ENCODE assay signal across 1 cellular context in the genomic region with DNA sequence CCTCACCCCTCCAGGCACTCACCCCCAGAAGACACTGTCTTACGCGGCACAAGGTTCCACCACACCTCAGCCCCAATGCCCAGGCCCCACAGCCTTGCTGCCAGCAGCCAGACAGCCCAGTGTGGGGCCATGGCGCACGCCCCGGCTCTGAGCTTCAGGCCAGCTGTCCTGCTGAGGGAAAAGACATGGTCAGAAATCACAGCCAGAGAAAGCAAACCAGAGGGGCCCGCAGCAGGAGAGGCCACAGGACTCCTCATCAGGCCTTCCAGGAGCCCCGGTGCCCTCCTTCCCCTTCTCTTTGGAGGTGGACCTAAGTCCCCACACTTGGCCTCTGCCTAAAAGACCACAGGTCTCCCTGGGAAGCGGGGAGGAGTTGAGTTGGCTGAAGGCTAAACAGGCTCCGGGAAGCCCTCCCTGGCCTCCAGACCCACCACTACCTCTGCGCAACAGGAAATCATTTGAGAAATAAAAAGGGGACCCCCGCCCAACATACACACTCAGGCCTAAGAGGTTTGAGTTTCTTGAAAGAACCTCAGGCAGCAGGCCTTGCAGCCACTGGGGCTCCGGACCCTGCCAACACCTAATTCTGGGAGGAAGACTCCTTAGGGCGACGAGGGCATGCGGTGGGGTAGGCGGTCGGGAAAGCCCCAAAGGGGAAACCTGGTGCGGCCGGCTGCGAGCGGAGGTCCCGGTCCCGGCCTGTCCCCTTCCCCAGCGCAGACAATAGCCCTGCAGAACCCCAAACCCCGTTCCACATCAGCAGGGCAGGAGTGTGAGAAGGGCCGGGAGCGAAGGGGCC.
A peak's percentile ranks its signal among the peaks of the same experiment; 100 is the strongest.
TF ChIP-seq lines count a peak whose summit lies in the region.

No MANE protein-coding gene starts in this region.

TF ChIP-seq in H1, 55 proteins besides CTCF, POLR2A, EP300 and RAD21:
- TF ChIP-seq PHF8 (conservative IDR thresholded peaks at IDR 0.05; ENCODE audit: low read depth, low read length) (0 out of 2 replicates have a peak, but pooled peaks have one; percentile 21), POLR2AphosphoS5 (IDR thresholded peaks at IDR 0.05; ENCODE audit: low read depth, low read length) (0 out of 2 replicates have a peak, but pooled peaks have one; percentile 7), CTBP2 (IDR thresholded peaks at IDR 0.05; ENCODE audit: borderline replicate concordance, insufficient read depth, insufficient read length, low read length) (no peak)
TF ChIP-seq in H1: peak in this region for 2.
